In the genomic region with DNA sequence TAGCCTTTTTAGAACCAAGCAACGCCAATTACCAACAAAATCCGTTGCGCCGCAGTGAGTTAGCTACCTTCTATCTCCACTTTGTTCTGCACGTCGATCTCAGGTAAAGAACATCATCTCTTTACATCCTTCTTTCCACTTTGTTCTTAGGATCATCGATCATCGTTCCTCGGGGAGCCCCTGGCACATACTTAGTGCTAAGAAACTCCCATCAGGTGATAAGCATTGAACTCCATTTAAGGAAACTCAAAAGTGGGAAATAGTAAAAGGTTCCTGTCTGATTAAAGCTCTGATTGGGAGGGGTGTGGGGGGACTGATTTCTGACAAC, we compare ENCODE assay signal across 8 cellular contexts.
DNase-seq lines count a peak whose midpoint lies in the region; ATAC-seq and TF ChIP-seq lines count a peak whose summit lies in the region.

No MANE protein-coding gene starts in this region.

- no peak for DNase-seq in heart left ventricle
- DNase-seq in Right ventricle myocardium inferior (ENCODE audit: missing footprints): no peak
- no peak for DNase-seq in cardiac fibroblast (ENCODE audit: low read depth in 2 of 2)
- no peak for DNase-seq in mesothelial cell of epicardium (ENCODE audit: low spot score in 2 of 2, unreplicated experiment in 2 of 2)
- DNase-seq in upper lobe of left lung: no peak
- DNase-seq in NCI-H1930 (lab: John Stamatoyannopoulos, UW): no peak
- DNase-seq in HCEC 1CT: no peak

- TF ChIP-seq POLR2A in heart left ventricle (IDR thresholded peaks at IDR 0.05) (no peak), upper lobe of left lung (IDR thresholded peaks at IDR 0.05) (no peak)

- H3K36me3 Mint-ChIP-seq in mesothelial cell of epicardium: peaks cover 13% of the 10 kb centered on the region
- no peaks in the 10 kb centered on the region for H3K36me3 Mint-ChIP-seq in stimulated activated memory B cell treated with anti-CD40 and anti-IgM and Interleukin-4, amounts not matched to agents 10 μg/mL and 1 μg/mL and 100 μg/mL, for 72 hours

- peaks cover 0 to 8% (median 1%) of the 10 kb centered on the region in 12 donors for H3K4me1 ChIP-seq in heart left ventricle
- peaks cover 0 to 23% (median 2%) of the 10 kb centered on the region in 4 donors for H3K4me1 ChIP-seq in upper lobe of left lung

- H3K27me3 ChIP-seq in heart left ventricle (no peaks in the 10 kb centered on the region), upper lobe of left lung (no peaks in the 10 kb centered on the region)

- peaks cover 23% of the 10 kb centered on the region for H3K9me3 Mint-ChIP-seq in mesothelial cell of epicardium
- peaks cover 14% of the 10 kb centered on the region for H3K9me3 Mint-ChIP-seq in stimulated activated memory B cell treated with anti-CD40 and anti-IgM and Interleukin-4, amounts not matched to agents 10 μg/mL and 1 μg/mL and 100 μg/mL, for 72 hours

- no peaks in the 10 kb centered on the region for H3K36me3 ChIP-seq in heart left ventricle
- no peaks in the 10 kb centered on the region for H3K36me3 ChIP-seq in upper lobe of left lung

- H3K9me3 ChIP-seq in heart left ventricle (peaks cover 0 to 30% (median 13%) of the 10 kb centered on the region in 12 donors), upper lobe of left lung (peaks cover 0 to 16% (median 3%) of the 10 kb centered on the region in 4 donors)

- ATAC-seq in heart left ventricle: no peak
- no peak for ATAC-seq in Right ventricle myocardium inferior
- no peak for ATAC-seq in upper lobe of left lung (ENCODE audit: low FRiP score in 2 of 2)
- ATAC-seq in stimulated activated memory B cell treated with anti-CD40 and anti-IgM and Interleukin-4, amounts not matched to agents 10 μg/mL and 1 μg/mL and 100 μg/mL, for 72 hours: no peak

- 53 to 82% (median 65%) methylated on average over 9 of the region's 9 CpGs for WGBS in heart left ventricle, 4 donors
- 58 to 73% methylated on average over 9 of the region's 9 CpGs for WGBS in upper lobe of left lung, 2 donors

- peaks cover 2% of the 10 kb centered on the region for H3K27me3 Mint-ChIP-seq in mesothelial cell of epicardium (ENCODE audit: low read depth)
- H3K27me3 Mint-ChIP-seq in stimulated activated memory B cell treated with anti-CD40 and anti-IgM and Interleukin-4, amounts not matched to agents 10 μg/mL and 1 μg/mL and 100 μg/mL, for 72 hours: peaks cover 28% of the 10 kb centered on the region

- peaks cover 14% of the 10 kb centered on the region for H3K4me1 Mint-ChIP-seq in mesothelial cell of epicardium
- no peaks in the 10 kb centered on the region for H3K4me1 Mint-ChIP-seq in stimulated activated memory B cell treated with anti-CD40 and anti-IgM and Interleukin-4, amounts not matched to agents 10 μg/mL and 1 μg/mL and 100 μg/mL, for 72 hours

- intact Hi-C loops in heart left ventricle (cut with DNase I) (no loop called here), Right ventricle myocardium inferior (cut with DNase I) (no loop called here)

- peak overlapping the region in 11 of 12 donors; percentile 73 to 93 (median 90) for H3K27ac ChIP-seq in heart left ventricle
- peak overlapping the region; percentile 83 to 95 (median 91) for H3K27ac ChIP-seq in upper lobe of left lung

- H3K4me3 ChIP-seq in heart left ventricle (peak overlapping the region; percentile 55 to 80 (median 64)), cardiac fibroblast (replicated peaks in 1 of 2; ENCODE audit: low read depth in 2 of 2, low read length in 2 of 2) (peak overlapping the region; percentile 67 to 71), upper lobe of left lung (peak overlapping the region in 3 of 4 donors; percentile 49 to 59 (median 53))

- TF ChIP-seq CTCF in heart left ventricle (IDR thresholded peaks at IDR 0.05): no peak
- TF ChIP-seq CTCF in cardiac fibroblast (IDR thresholded peaks at IDR 0.05; ENCODE audit: low read depth, low read length): no peak
- TF ChIP-seq CTCF in mesothelial cell of epicardium (IDR thresholded peaks at IDR 0.05; ENCODE audit: unreplicated experiment): no peak
- TF ChIP-seq CTCF in upper lobe of left lung (IDR thresholded peaks at IDR 0.05): no peak

- no peak for TF ChIP-seq EP300 in upper lobe of left lung (IDR thresholded peaks at IDR 0.05)

- peak overlapping the region; percentile 94 for H3K27ac Mint-ChIP-seq in mesothelial cell of epicardium
- H3K27ac Mint-ChIP-seq in stimulated activated memory B cell treated with anti-CD40 and anti-IgM and Interleukin-4, amounts not matched to agents 10 μg/mL and 1 μg/mL and 100 μg/mL, for 72 hours: no peak overlapping the region

- peak overlapping the region; percentile 94 for H3K4me3 Mint-ChIP-seq in mesothelial cell of epicardium
- H3K4me3 Mint-ChIP-seq in stimulated activated memory B cell treated with anti-CD40 and anti-IgM and Interleukin-4, amounts not matched to agents 10 μg/mL and 1 μg/mL and 100 μg/mL, for 72 hours: no peak overlapping the region
